Comparison of ENCODE assay signal across 11 cellular contexts in the genomic region with DNA sequence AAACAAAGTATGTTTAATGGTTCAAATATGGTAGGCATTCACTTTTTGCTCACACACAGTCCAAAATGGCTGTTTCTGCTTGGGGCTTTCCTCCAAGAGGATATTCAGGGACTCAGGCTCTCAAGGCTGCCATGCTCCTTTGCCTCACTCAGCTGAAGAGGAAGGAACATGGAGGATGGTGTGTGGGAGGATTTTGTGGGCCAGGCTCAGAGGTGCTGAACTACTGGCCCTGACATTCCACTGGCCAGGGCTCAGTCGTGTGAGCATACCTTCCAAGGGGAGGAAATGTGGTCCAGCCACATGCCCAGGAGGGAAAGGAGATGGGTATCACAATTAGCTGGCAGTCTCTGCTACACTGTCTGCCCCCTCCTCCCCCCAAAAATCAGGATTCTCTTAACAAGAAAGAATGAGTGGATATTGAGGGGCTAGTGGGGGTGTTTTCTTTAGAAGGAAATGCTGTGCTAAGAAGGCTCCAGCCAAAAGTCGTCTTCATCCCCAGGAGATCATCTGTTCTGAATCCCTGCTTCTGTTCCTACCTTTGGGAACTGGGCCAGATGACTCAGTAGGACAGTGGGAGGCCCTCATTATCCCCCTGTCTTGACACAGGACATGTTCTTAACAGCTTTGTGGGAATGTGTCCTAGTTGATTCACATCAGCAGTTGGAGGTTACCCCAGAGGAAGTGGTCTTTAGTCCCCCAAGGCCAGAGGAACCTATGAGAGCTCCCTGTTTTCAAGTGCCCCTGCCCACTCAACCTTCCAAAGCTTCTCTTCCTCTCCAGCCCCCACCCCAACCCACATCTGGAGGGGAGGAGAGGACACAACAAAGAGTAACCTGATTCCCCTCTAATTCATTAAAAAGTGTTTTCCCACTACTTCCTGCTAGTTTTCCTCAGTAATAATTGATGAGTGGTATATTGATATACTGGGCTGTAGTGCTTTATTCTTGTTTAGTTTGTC. TPM values are rescaled to one million over a fixed set of nuclear protein-coding genes. Genes with fewer than 3 reads are reported as not detected.
DNase-seq lines count a peak whose midpoint lies in the region; ATAC-seq and TF ChIP-seq lines count a peak whose summit lies in the region.
"Had no signal": no experiment of that assay in that cellular context is flagged by ENCODE, and none has a peak within 500 bp of the region (broad histone marks: within the 10 kb centered on the region; RNA-seq: fewer than 3 reads in every experiment).

No MANE protein-coding gene starts in this region.

- BruUV-seq in Calu3 (replicated peaks; lab: Mats Ljungman, UMichigan), result no TSS peak

- H2AFZ ChIP-seq in SK-N-SH (ENCODE audit: low read depth), result no peak overlapping the region

- H3K27ac Mint-ChIP-seq in stimulated activated memory B cell treated with anti-CD40 and anti-IgM and Interleukin-4, amounts not matched to agents 10 μg/mL and 1 μg/mL and 100 μg/mL, for 72 hours, result no peak overlapping the region
- H3K27ac Mint-ChIP-seq in Calu3 (ENCODE audit: unreplicated experiment), result no peak overlapping the region
- no peak overlapping the region for H3K27ac Mint-ChIP-seq in effector memory CD8-positive, alpha-beta T cell

- no peaks in the 10 kb centered on the region for H3K79me2 ChIP-seq in SK-N-SH (ENCODE audit: insufficient read depth)

- no peak overlapping the region for H3K9ac ChIP-seq in SK-N-SH

- TF ChIP-seq CTCF in SK-N-SH (IDR thresholded peaks at IDR 0.05) (no peak), foreskin keratinocyte (conservative IDR thresholded peaks at IDR 0.05) (no peak), Calu3 (IDR thresholded peaks at IDR 0.05; ENCODE audit: unreplicated experiment) (no peak)

- ATAC-seq in foreskin keratinocyte, result peak; percentile 53
- ATAC-seq in stimulated activated memory B cell treated with anti-CD40 and anti-IgM and Interleukin-4, amounts not matched to agents 10 μg/mL and 1 μg/mL and 100 μg/mL, for 72 hours, result no peak
- ATAC-seq in effector memory CD8-positive, alpha-beta T cell (replicated peaks), result no peak

- peak; percentile 49 for DNase-seq in A172 (ENCODE audit: low spot score)
- peak; percentile 70 for DNase-seq in EL
- peak; percentile 38 for DNase-seq in SK-N-SH
- DNase-seq in foreskin keratinocyte, result no peak
- no peak for DNase-seq in stimulated activated CD4-positive, alpha-beta T cell treated with anti-CD3 and anti-CD28 coated beads, Interleukin-12 subunit alpha, Interleukin-12 subunit beta, amount 100 ng/mL, for 4 hours
- no peak for DNase-seq in Calu3
- no peak for DNase-seq in effector memory CD8-positive, alpha-beta T cell
- DNase-seq: NCI-H526 had no signal

- no peak for TF ChIP-seq EP300 in SK-N-SH (IDR thresholded peaks at IDR 0.05; ENCODE audit: borderline replicate concordance in 1 of 2, low read depth in 1 of 2, low read length in 1 of 2)

- H3K9me3 ChIP-seq in SK-N-SH, result no peaks in the 10 kb centered on the region

- no peaks in the 10 kb centered on the region for H3K36me3 Mint-ChIP-seq in stimulated activated memory B cell treated with anti-CD40 and anti-IgM and Interleukin-4, amounts not matched to agents 10 μg/mL and 1 μg/mL and 100 μg/mL, for 72 hours
- no peaks in the 10 kb centered on the region for H3K36me3 Mint-ChIP-seq in Calu3 (ENCODE audit: insufficient read depth, unreplicated experiment)
- no peaks in the 10 kb centered on the region for H3K36me3 Mint-ChIP-seq in effector memory CD8-positive, alpha-beta T cell (ENCODE audit: insufficient read depth)

- peaks cover 5% of the 10 kb centered on the region for H3K4me1 Mint-ChIP-seq in stimulated activated memory B cell treated with anti-CD40 and anti-IgM and Interleukin-4, amounts not matched to agents 10 μg/mL and 1 μg/mL and 100 μg/mL, for 72 hours
- H3K4me1 Mint-ChIP-seq in Calu3 (ENCODE audit: low read depth, unreplicated experiment), result peaks cover 6% of the 10 kb centered on the region
- H3K4me1 Mint-ChIP-seq in effector memory CD8-positive, alpha-beta T cell (ENCODE audit: low read depth in 2 of 2), result peaks cover 25 to 31% of the 10 kb centered on the region in 2 donors

- H3K4me1 ChIP-seq in SK-N-SH (ENCODE audit: control insufficient read depth in 1 of 2, insufficient read depth in 2 of 2, low read depth in 1 of 2, low read length in 1 of 2), result peaks cover 21 to 27% of the 10 kb centered on the region in 2 experiments; a peak in 3 of 4 replicates
- H3K4me1 ChIP-seq in foreskin keratinocyte, result peaks cover 5% of the 10 kb centered on the region

- H3K36me3 ChIP-seq in SK-N-SH (replicated peaks in 1 of 2; ENCODE audit: control insufficient read depth in 1 of 2, insufficient read depth in 2 of 2, low read length in 1 of 2), result peaks cover 0 to 5% of the 10 kb centered on the region in 2 experiments

- WGBS in SK-N-SH (ENCODE audit: low lambda C conversion rate), result 28% methylated on average over 2 of the region's 2 CpGs

- no peaks in the 10 kb centered on the region for H4K20me1 ChIP-seq in SK-N-SH (ENCODE audit: insufficient read depth)

- H3K4me3 Mint-ChIP-seq in stimulated activated memory B cell treated with anti-CD40 and anti-IgM and Interleukin-4, amounts not matched to agents 10 μg/mL and 1 μg/mL and 100 μg/mL, for 72 hours, result no peak overlapping the region
- no peak overlapping the region for H3K4me3 Mint-ChIP-seq in Calu3 (ENCODE audit: low read depth, unreplicated experiment)
- no peak overlapping the region for H3K4me3 Mint-ChIP-seq in effector memory CD8-positive, alpha-beta T cell
- H3K4me3 Mint-ChIP-seq: CD14-positive monocyte; T-helper 1 cell treated with Interleukin-12 subunit alpha and Interleukin-12 subunit beta and Interleukin-4 antibody, amounts not matched to agents 30 μg/mL and 1 μg/mL, for 36 hours had no signal

- H3K27me3 Mint-ChIP-seq in stimulated activated memory B cell treated with anti-CD40 and anti-IgM and Interleukin-4, amounts not matched to agents 10 μg/mL and 1 μg/mL and 100 μg/mL, for 72 hours, result no peaks in the 10 kb centered on the region
- H3K27me3 Mint-ChIP-seq in Calu3 (ENCODE audit: unreplicated experiment), result no peaks in the 10 kb centered on the region
- H3K27me3 Mint-ChIP-seq in effector memory CD8-positive, alpha-beta T cell, result no peaks in the 10 kb centered on the region

- CTCF ChIA-PET in SK-N-SH (lab: Yijun Ruan, JAX) (interaction anchor here (0.7 to 3.8 kb wide), 2 partner anchors 8 to 63 kb away, joined by 3 to 22 read pairs; partner anchors contain the start of gene PXYLP1), Calu3 (lab: Charles Lee) (no interaction called here)

- H3K27ac ChIP-seq in SK-N-SH (ENCODE audit: low read depth in 2 of 2, low read length in 1 of 2), result peak overlapping the region in 1 of 2 experiments; percentile 15; a peak in 1 of 4 replicates
- no peak overlapping the region for H3K27ac ChIP-seq in foreskin keratinocyte

- 0 out of 2 replicates have a peak overlapping the region, but pooled peaks have one; percentile 25 for H3K4me2 ChIP-seq in SK-N-SH

- intact Hi-C loops in Calu3 (cut with micrococcal nuclease; ENCODE audit: unreplicated experiment), result no loop called here

- H3K9me2 ChIP-seq in SK-N-SH, result no peaks in the 10 kb centered on the region

- no peaks in the 10 kb centered on the region for H3K9me3 Mint-ChIP-seq in stimulated activated memory B cell treated with anti-CD40 and anti-IgM and Interleukin-4, amounts not matched to agents 10 μg/mL and 1 μg/mL and 100 μg/mL, for 72 hours
- no peaks in the 10 kb centered on the region for H3K9me3 Mint-ChIP-seq in Calu3 (ENCODE audit: low read depth, unreplicated experiment)
- H3K9me3 Mint-ChIP-seq in effector memory CD8-positive, alpha-beta T cell, result no peaks in the 10 kb centered on the region
- H3K9me3 Mint-ChIP-seq: CD14-positive monocyte had no signal

- no peak for TF ChIP-seq RAD21 in SK-N-SH (IDR thresholded peaks at IDR 0.05; ENCODE audit: low read length)

- H3K4me3 ChIP-seq in SK-N-SH (ENCODE audit: low read depth in 2 of 2, low read length in 1 of 2), result no peak overlapping the region

- peaks cover 5% of the 10 kb centered on the region for H3F3A ChIP-seq in SK-N-SH (replicated peaks; ENCODE audit: insufficient read depth)

- no peaks in the 10 kb centered on the region for H3K27me3 ChIP-seq in SK-N-SH (ENCODE audit: insufficient read depth)
- no peaks in the 10 kb centered on the region for H3K27me3 ChIP-seq in foreskin keratinocyte

- POLR2A ChIA-PET in SK-N-SH (lab: Yijun Ruan, JAX), result no interaction called here

TF ChIP-seq in SK-N-SH, 30 proteins besides CTCF, POLR2A, EP300 and RAD21 (continues in another document):
- TF ChIP-seq MEF2A (IDR thresholded peaks at IDR 0.05; ENCODE audit: borderline replicate concordance, low read depth) (no peak), FOXM1 (IDR thresholded peaks at IDR 0.05; ENCODE audit: low read depth) (no peak), GABPA (IDR thresholded peaks at IDR 0.05; ENCODE audit: low read depth) (no peak), TEAD4 (IDR thresholded peaks at IDR 0.05; ENCODE audit: borderline replicate concordance, insufficient read depth) (no peak), RXRA (IDR thresholded peaks at IDR 0.05; ENCODE audit: borderline replicate concordance, low read depth) (no peak), RCOR1 (IDR thresholded peaks at IDR 0.05; ENCODE audit: low read length) (no peak), YY1 (IDR thresholded peaks at IDR 0.05; ENCODE audit: low read depth) (no peak), CHD2 (IDR thresholded peaks at IDR 0.05; ENCODE audit: low read length, partially characterized antibody) (no peak), ELF1 (IDR thresholded peaks at IDR 0.05) (0 out of 2 replicates have a peak, but pooled peaks have one; percentile 20), FOXJ3 (CRISPR knock-in tag; IDR thresholded peaks at IDR 0.05) (no peak), NRF1 (IDR thresholded peaks at IDR 0.05; ENCODE audit: low read depth, low read length) (no peak)

RNA-seq across cellular contexts. Expression of gene PXYLP1, which starts 8.9 kb away (rescaled TPM):
- 5.6 TPM in 2 replicates for total RNA-seq in A172 (2014; rRNA removed; shearing (Covaris generic))
- 8.6 and 12.1 TPM in 2 replicates for polyA plus RNA-seq in SK-N-SH (2012; rRNA removed)
- 8.4 and 8.8 TPM in 2 replicates for polyA plus RNA-seq in SK-N-SH (2012; cell fraction: cytosol; rRNA removed)
- 11.6 and 16.9 TPM in 2 replicates for polyA plus RNA-seq in SK-N-SH (2012; cell fraction: nucleus; rRNA removed)
- total RNA-seq in foreskin keratinocyte, result 3.0 and 3.9 TPM in 2 replicates
- polyA plus RNA-seq in foreskin keratinocyte, result 1.8 and 1.9 TPM in 2 replicates
- 13.1 and 16.3 TPM in 2 replicates for total RNA-seq in Calu3 (2022)

Comparison
In these comparisons a context has a peak if more than half of its experiments do, and no peak if none do; other contexts are left out.
1. DNase-seq: peak in A172 (single experiment), EL (single experiment) and SK-N-SH (single experiment); none in foreskin keratinocyte (0 of 2), stimulated activated CD4-positive, alpha-beta T cell treated with anti-CD3 and anti-CD28 coated beads, Interleukin-12 subunit alpha, Interleukin-12 subunit beta, amount 100 ng/mL, for 4 hours (single experiment), Calu3 (single experiment) and effector memory CD8-positive, alpha-beta T cell (0 of 3).